ENCODE assay signal across 7 cellular contexts in genomic region chr22:37805878-37806277, GRCh38. TPM values are rescaled to one million over a fixed set of nuclear protein-coding genes. Genes with fewer than 3 reads are reported as not detected.
DNase-seq lines count a peak whose midpoint lies in the region; ATAC-seq, FAIRE-seq and TF ChIP-seq lines count a peak whose summit lies in the region.
"Had no signal": no experiment of that assay in that cellular context is flagged by ENCODE, and none has a peak within 500 bp of the region (broad histone marks: within the 10 kb centered on the region; RNA-seq: fewer than 3 reads in every experiment).

No MANE protein-coding gene starts in this region.

- intact Hi-C loops in Panc1 (cut with micrococcal nuclease; ENCODE audit: unreplicated experiment): no loop called here

- no peaks in the 10 kb centered on the region for H3K9me3 ChIP-seq in Panc1 (ENCODE audit: control insufficient read depth, insufficient read depth, low read depth, low read length)

- no peak for FAIRE-seq in GM19239 (lab: Jason Lieb, UNC)

- H3K27ac ChIP-seq in Panc1 (ENCODE audit: low read length): peak overlapping the region; percentile 82

- H3K4me3 ChIP-seq in Panc1 (ENCODE audit: low read depth in 2 of 2, low read length in 2 of 2) (peak overlapping the region; percentile 65 to 73), epithelial cell of esophagus (ENCODE audit: low read length) (peak overlapping the region; percentile 79), skeletal muscle cell (ENCODE audit: low read depth, low read length) (peak overlapping the region; percentile 75)

- in situ Hi-C loops in Panc1 (cut with HindIII; ENCODE audit: low pct_unique_long_range_greater_than_20kb, low sequenced_read_pairs): no loop called here

- peaks cover 11% of the 10 kb centered on the region for H3K4me1 ChIP-seq in Panc1 (ENCODE audit: control insufficient read depth, insufficient read depth, low read length)

- CTCF ChIA-PET in Panc1 (lab: Charles Lee): no interaction called here

- H3K36me3 ChIP-seq in Panc1 (ENCODE audit: control insufficient read depth, insufficient read depth, low read length): no peaks in the 10 kb centered on the region; the same call in 1 of the 2 replicates

- DNase-seq in Panc1 (ENCODE audit: low read depth, low spot score): no peak
- no peak for DNase-seq in epithelial cell of esophagus (ENCODE audit: low read depth)
- DNase-seq in skeletal muscle cell (ENCODE audit: low read depth): no peak
- no peak for DNase-seq in NCI-H2196 treated with DMSO at 0.1 percent for 48 hours (lab: John Stamatoyannopoulos, UW; ENCODE audit: unreplicated experiment)
- DNase-seq in GM19239 (ENCODE audit: insufficient read length, low spot score): no peak
- DNase-seq: activated CD4-positive, alpha-beta T cell treated with anti-CD3 and anti-CD28 coated beads for 1 hour had no signal

- TF ChIP-seq CTCF in Panc1 (IDR thresholded peaks at IDR 0.05): no peak
- TF ChIP-seq CTCF in epithelial cell of esophagus (IDR thresholded peaks at IDR 0.05; ENCODE audit: insufficient read depth, low read depth, low read length, missing control alignments): no peak

- BruUV-seq in Panc1 (replicated peaks; lab: Mats Ljungman, UMichigan): no TSS peak

- H3K27me3 ChIP-seq in Panc1 (ENCODE audit: control insufficient read depth, insufficient read depth, low read length): no peaks in the 10 kb centered on the region

- POLR2A ChIA-PET in Panc1 (lab: Charles Lee): no interaction called here

- no peak for ATAC-seq in Panc1
- ATAC-seq in GM18907 (IDR thresholded peaks at IDR 0.05; ENCODE audit: unreplicated experiment): no peak

RNA-seq across cellular contexts. Expression of gene GCAT, which starts 1.9 kb away (rescaled TPM):
- 11.2 TPM for total RNA-seq in Panc1 (2021; ENCODE audit: unreplicated experiment)
- 10.0 TPM for polyA plus RNA-seq in Panc1 (2012; ENCODE audit: insufficient read length)

RNA-seq across cellular contexts. Expression of gene GALR3, which starts 17.3 kb away (rescaled TPM):
- not detected for total RNA-seq in Panc1 (2021; ENCODE audit: unreplicated experiment)
- polyA plus RNA-seq in Panc1 (2012; ENCODE audit: insufficient read length): not detected

RNA-seq across cellular contexts. Expression of gene ANKRD54, which starts 38.3 kb away (rescaled TPM):
- 28.1 TPM for total RNA-seq in Panc1 (2021; ENCODE audit: unreplicated experiment)
- 37.0 TPM for polyA plus RNA-seq in Panc1 (2012; ENCODE audit: insufficient read length)

RNA-seq across cellular contexts. Expression of gene EIF3L, which starts 43.3 kb away (rescaled TPM):
- 211 TPM for total RNA-seq in Panc1 (2021; ENCODE audit: unreplicated experiment)
- polyA plus RNA-seq in Panc1 (2012; ENCODE audit: insufficient read length): 226 TPM
